Comparison of ENCODE assay signal across 17 cellular contexts in genomic region chr17:40355804-40356758, GRCh38. TPM values are rescaled to one million over a fixed set of nuclear protein-coding genes. Genes with fewer than 3 reads are reported as not detected.
DNase-seq lines count a peak whose midpoint lies in the region; ATAC-seq and TF ChIP-seq lines count a peak whose summit lies in the region.
"Had no signal": no experiment of that assay in that cellular context is flagged by ENCODE, and none has a peak within 500 bp of the region (broad histone marks: within the 10 kb centered on the region; RNA-seq: fewer than 3 reads in every experiment).

No MANE protein-coding gene starts in this region.

- H3K79me1 ChIP-seq in IMR-90 (ENCODE audit: low read depth in 1 of 2, low read length in 2 of 2) = peaks cover 0 to 32% of the 10 kb centered on the region in 2 experiments; a peak in 2 of 4 replicates

- H3K36me3 ChIP-seq in IMR-90 (ENCODE audit: control insufficient read depth, insufficient read depth, low read length) (peaks cover 41% of the 10 kb centered on the region), gastroesophageal sphincter (peaks cover 0 to 59% of the 10 kb centered on the region in 2 donors), lower lobe of right lung (peaks cover 60% of the 10 kb centered on the region), spleen (peaks cover 0 to 65% (median 52%) of the 10 kb centered on the region in 6 donors)

- no peak overlapping the region for H3K18ac ChIP-seq in IMR-90 (ENCODE audit: low read depth, low read length)

- no peak overlapping the region for H3K14ac ChIP-seq in IMR-90 (replicated peaks; ENCODE audit: low read depth, low read length)

- CTCF ChIA-PET in IMR-90 (lab: Yijun Ruan, JAX) = no interaction called here

- dilution Hi-C loops in IMR-90 (cut with HindIII; ENCODE audit: low sequenced_read_pairs, unreplicated experiment) = no loop called here

- H3K4me1 ChIP-seq in IMR-90 (ENCODE audit: control insufficient read depth, insufficient read depth, low read length) (no peaks in the 10 kb centered on the region; the same call in 1 of the 2 replicates), gastroesophageal sphincter (peaks cover 0 to 74% (median 18%) of the 10 kb centered on the region in 3 donors), lower lobe of right lung (peaks cover 57% of the 10 kb centered on the region), spleen (peaks cover 13 to 83% (median 59%) of the 10 kb centered on the region in 6 donors)

- peaks cover 20% of the 10 kb centered on the region for H4K20me1 ChIP-seq in IMR-90 (ENCODE audit: insufficient read depth, low read length)

- H2BK20ac ChIP-seq in IMR-90 (ENCODE audit: low read depth, low read length) = no peak overlapping the region

- H2BK120ac ChIP-seq in IMR-90 (ENCODE audit: low read depth, low read length) = no peak overlapping the region

- no peak overlapping the region for H4K91ac ChIP-seq in IMR-90 (ENCODE audit: insufficient read depth, low read depth, low read length)

- TF ChIP-seq CTCF in IMR-90 (conservative IDR thresholded peaks at IDR 0.05; ENCODE audit: low read depth, low read length) (no peak), gastroesophageal sphincter (IDR thresholded peaks at IDR 0.05) (no peak), lower lobe of right lung (IDR thresholded peaks at IDR 0.05) (no peak), spleen (IDR thresholded peaks at IDR 0.05 in 8 of 11, conservative IDR thresholded peaks at IDR 0.05 in 3 of 11) (no peak)

- H3K27ac ChIP-seq in IMR-90 (ENCODE audit: insufficient read depth, low read length) (no peak overlapping the region), gastroesophageal sphincter (peak overlapping the region in 3 of 4 donors; percentile 55 to 67 (median 65)), lower lobe of right lung (peak overlapping the region; percentile 46), spleen (peak overlapping the region in 5 of 8 donors; percentile 16 to 97 (median 49))
- H3K27ac ChIP-seq: parathyroid adenoma had no signal

- POLR2A ChIA-PET in IMR-90 (lab: Charles Lee; ENCODE audit: unreplicated experiment) = no interaction called here

- no peaks in the 10 kb centered on the region for H3K27me3 ChIP-seq in IMR-90 (ENCODE audit: control insufficient read depth, insufficient read depth, low read length)
- no peaks in the 10 kb centered on the region for H3K27me3 ChIP-seq in gastroesophageal sphincter
- H3K27me3 ChIP-seq in lower lobe of right lung (ENCODE audit: low read depth) = no peaks in the 10 kb centered on the region
- peaks cover 0 to 6% (median 0%) of the 10 kb centered on the region in 7 donors for H3K27me3 ChIP-seq in spleen (replicated peaks in 1 of 7)
- H3K27me3 ChIP-seq: Peyer's patch, tibial artery had no signal

- H2AK9ac ChIP-seq in IMR-90 (replicated peaks; ENCODE audit: low read depth, low read length, poor library complexity) = peak overlapping the region; percentile 13

- DNase-seq in IMR-90 (no peak), lower lobe of right lung (peak; percentile 48), spleen (peak; percentile 81), SHP77 (lab: John Stamatoyannopoulos, UW) (no peak)
- DNase-seq: activated CD4-positive, alpha-beta T cell treated with anti-CD3 and anti-CD28 coated beads, Interleukin-2, amount 50 U/mL, for 1 hour; CD4-positive, alpha-beta memory T cell; NCI-H82; Peyer's patch; tibial artery had no signal

- no peak overlapping the region for H3K23ac ChIP-seq in IMR-90 (ENCODE audit: low read depth, low read length)

- H2BK5ac ChIP-seq in IMR-90 (ENCODE audit: low read depth, low read length, poor library complexity, severe bottlenecking) = no peak overlapping the region

- no peak for TF ChIP-seq EP300 in gastroesophageal sphincter (IDR thresholded peaks at IDR 0.05)

- intact Hi-C loops in IMR-90 (cut with micrococcal nuclease) (loop anchor here (1.0 to 5.0 kb wide), 2 partner anchors 53 to 154 kb away; no protein-coding TSS in a partner anchor), lower lobe of right lung (cut with DNase I) (loop anchor here (5.0 kb wide), 1 partner anchor 54 kb away; no protein-coding TSS in a partner anchor), spleen (cut with DNase I; ENCODE audit: low total_unique reads) (loop anchor here (2.0 kb wide), 1 partner anchor 53 kb away; no protein-coding TSS in a partner anchor)

- no peak overlapping the region for H4K8ac ChIP-seq in IMR-90 (ENCODE audit: low read depth in 2 of 2, low read length in 2 of 2)

- H3K4me3 ChIP-seq in IMR-90 (ENCODE audit: insufficient read depth, low read depth, low read length) = no peak overlapping the region
- H3K4me3 ChIP-seq in gastroesophageal sphincter = no peak overlapping the region
- H3K4me3 ChIP-seq in lower lobe of right lung = no peak overlapping the region
- H3K4me3 ChIP-seq in spleen = no peak overlapping the region
- H3K4me3 ChIP-seq: Peyer's patch, tibial artery had no signal

- H2BK15ac ChIP-seq in IMR-90 (ENCODE audit: low read depth, low read length) = no peak overlapping the region

- WGBS in IMR-90 (ENCODE audit: extremely low coverage in 2 of 2, insufficient read length in 1 of 2), 2 experiments = 83% methylated on average over 3 of the region's 33 CpGs; no CpG with 5 or more reads in 1 of the 2 experiments
- 46 to 48% methylated on average over 3 to 4 of the region's 33 CpGs for WGBS in gastroesophageal sphincter (ENCODE audit: low coverage in 1 of 2), 2 donors
- WGBS in spleen, 5 donors = 61 to 90% (median 81%) methylated on average over 23 to 33 of the region's 33 CpGs

- no peak overlapping the region for H3K56ac ChIP-seq in IMR-90 (ENCODE audit: extremely low read depth, insufficient read depth, low read length)

- no peaks in the 10 kb centered on the region for H3K9me3 ChIP-seq in IMR-90 (ENCODE audit: control insufficient read depth, insufficient read depth, low read length)
- no peaks in the 10 kb centered on the region for H3K9me3 ChIP-seq in gastroesophageal sphincter
- H3K9me3 ChIP-seq in lower lobe of right lung = no peaks in the 10 kb centered on the region
- no peaks in the 10 kb centered on the region for H3K9me3 ChIP-seq in spleen
- H3K9me3 ChIP-seq: Peyer's patch, tibial artery had no signal

- H3K4me2 ChIP-seq in IMR-90 (ENCODE audit: low read depth, low read length) = no peak overlapping the region

- no peak for TF ChIP-seq RAD21 in IMR-90 (IDR thresholded peaks at IDR 0.05; ENCODE audit: low read length)

- H2AK5ac ChIP-seq in IMR-90 (ENCODE audit: low read depth, low read length) = no peak overlapping the region

- H3K4ac ChIP-seq in IMR-90 (ENCODE audit: low read depth, low read length) = no peak overlapping the region

- H3K9me1 ChIP-seq in IMR-90 (ENCODE audit: insufficient read depth, low read length) = no peaks in the 10 kb centered on the region

- ATAC-seq in IMR-90 (ENCODE audit: low read depth) (no peak), gastroesophageal sphincter (no peak), lower lobe of right lung (peak in 1 of 2 donors; percentile 2), GM21447 (IDR thresholded peaks at IDR 0.05; ENCODE audit: unreplicated experiment) (no peak), GM18861 (IDR thresholded peaks at IDR 0.05; ENCODE audit: unreplicated experiment) (no peak), GM19395 (IDR thresholded peaks at IDR 0.05; ENCODE audit: unreplicated experiment) (no peak)

- no peak overlapping the region for H3K9ac ChIP-seq in IMR-90 (ENCODE audit: low read depth, low read length)
- H3K9ac ChIP-seq: parathyroid adenoma had no signal

- in situ Hi-C loops in IMR-90 (cut with MboI; ENCODE audit: low sequenced_read_pairs) = loop anchor here (10.0 to 25.0 kb wide), 3 partner anchors 141 to 1306 kb away; partner anchors contain the start of genes KRT27, KRT28 and WIPF2

- BruUV-seq in IMR-90 (replicated peaks; lab: Mats Ljungman, UMichigan) = no TSS peak

- H2AFZ ChIP-seq in IMR-90 (replicated peaks; ENCODE audit: low read length, poor library complexity) = no peak overlapping the region
- H2AFZ ChIP-seq: parathyroid adenoma had no signal

- no peak overlapping the region for H4K5ac ChIP-seq in IMR-90 (ENCODE audit: low read depth, low read length)

- TF ChIP-seq POLR2A in IMR-90 (IDR thresholded peaks at IDR 0.05; ENCODE audit: low read depth, low read length) (no peak), gastroesophageal sphincter (IDR thresholded peaks at IDR 0.05) (no peak), spleen (IDR thresholded peaks at IDR 0.05) (no peak)

TF ChIP-seq in IMR-90, 13 proteins besides CTCF, POLR2A, EP300 and RAD21:
- TF ChIP-seq RCOR1 (IDR thresholded peaks at IDR 0.05; ENCODE audit: insufficient replicate concordance, low read length) = no peak

RNA-seq across cellular contexts. Expression of gene GJD3, which starts 8.5 kb away (rescaled TPM):
- total RNA-seq in IMR-90 (2012; rRNA removed) = not detected in 2 replicates
- polyA plus RNA-seq in IMR-90 (2012; rRNA removed) = 0.10 and 0.39 TPM in 2 replicates
- 0.11 and 1.0 TPM in 2 replicates for polyA plus RNA-seq in IMR-90 (2012; cell fraction: cytosol; rRNA removed)
- polyA plus RNA-seq in IMR-90 (2012; cell fraction: nucleus; rRNA removed; ENCODE audit: low replicate concordance) = 0.80 and 0.91 TPM in 2 replicates
- 1 to 10 TPM in 1 of 4 donors, not detected in 3; 2.5 TPM for total RNA-seq in gastroesophageal sphincter
- 3.1 TPM for total RNA-seq in lower lobe of right lung
- total RNA-seq in spleen = 10 to 100 TPM in 4 of 7 donors, 1 to 10 TPM in 3; 7.3 to 15.0 (median 10.4) TPM
- 1 to 10 TPM in 1 of 3 donors, under 1 TPM in 2; 0.20 to 1.1 (median 0.33) TPM for polyA plus RNA-seq in spleen
- total RNA-seq: CD4-positive, alpha-beta memory T cell; H4; M059J had no signal
- polyA plus RNA-seq: aorta; CD4-positive, alpha-beta memory T cell had no signal

RNA-seq across cellular contexts. Expression of gene RARA, which starts 47.1 kb away (rescaled TPM):
- 7.2 and 9.0 TPM in 2 replicates for total RNA-seq in IMR-90 (2012; rRNA removed)
- polyA plus RNA-seq in IMR-90 (2012; rRNA removed) = 12.7 and 13.6 TPM in 2 replicates
- polyA plus RNA-seq in IMR-90 (2012; cell fraction: cytosol; rRNA removed) = 11.3 and 18.9 TPM in 2 replicates
- polyA plus RNA-seq in IMR-90 (2012; cell fraction: nucleus; rRNA removed; ENCODE audit: low replicate concordance) = 11.5 and 14.7 TPM in 2 replicates
- 10 to 100 TPM; 18.5 to 41.8 (median 28.5) TPM for total RNA-seq in gastroesophageal sphincter
- 82.6 TPM for total RNA-seq in lower lobe of right lung
- 10 to 100 TPM; 56.6 to 95.1 (median 71.2) TPM for total RNA-seq in spleen
- polyA plus RNA-seq in spleen = 10 to 100 TPM; 13.3 to 28.3 (median 14.8) TPM

Comparison
In these comparisons a context has a peak if more than half of its experiments do, and no peak if none do; other contexts are left out.
1. DNase-seq: peak in lower lobe of right lung (single experiment) and spleen (single experiment); none in IMR-90 (single experiment) and SHP77 (0 of 2).